ENCODE assay signal across 20 cellular contexts in the genomic region with DNA sequence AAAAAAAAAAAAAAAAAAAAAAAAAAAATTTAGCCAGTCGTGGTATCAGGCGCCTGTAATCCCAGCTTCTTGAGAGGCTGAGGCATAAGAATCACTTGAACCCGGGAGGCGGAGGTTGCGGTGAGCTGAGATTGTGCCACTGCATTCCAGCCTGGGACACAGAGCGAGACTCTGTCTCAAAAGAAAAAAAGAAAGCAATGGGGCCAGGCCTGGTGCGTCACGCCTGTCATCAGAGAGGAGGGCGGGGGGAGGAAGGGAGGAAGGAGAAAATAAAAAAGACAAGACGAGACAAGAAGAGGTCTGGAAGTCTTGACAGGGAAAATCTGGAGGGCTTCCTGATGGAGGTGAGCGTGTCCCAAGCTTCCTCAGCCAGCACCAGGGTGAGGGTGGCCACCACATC. TPM values are rescaled to one million over a fixed set of nuclear protein-coding genes. Genes with fewer than 3 reads are reported as not detected.
DNase-seq lines count a peak whose midpoint lies in the region; ATAC-seq, FAIRE-seq and TF ChIP-seq lines count a peak whose summit lies in the region.
"Had no signal": no experiment of that assay in that cellular context is flagged by ENCODE, and none has a peak within 500 bp of the region (broad histone marks: within the 10 kb centered on the region; RNA-seq: fewer than 3 reads in every experiment).

No MANE protein-coding gene starts in this region.

- CTCF ChIA-PET in A549 (lab: Yijun Ruan, JAX): no interaction called here

- H3F3A ChIP-seq in neural progenitor cell (ENCODE audit: low read depth): peaks cover 63% of the 10 kb centered on the region

- TF ChIP-seq POLR2A in A549 (IDR thresholded peaks at IDR 0.05; ENCODE audit: low read length) (no peak), H54 (IDR thresholded peaks at IDR 0.05; ENCODE audit: low read depth, low read length) (no peak)

- H3K27me3 Mint-ChIP-seq in neural progenitor cell (ENCODE audit: insufficient read depth, low read depth): peaks cover 7% of the 10 kb centered on the region

- POLR2A ChIA-PET in A549 (lab: Yijun Ruan, JAX): no interaction called here

- no peak overlapping the region for H2AFZ ChIP-seq in neural progenitor cell (replicated peaks)

- no peak for ATAC-seq in A549
- ATAC-seq: Right ventricle myocardium inferior had no signal

- H3K27ac Mint-ChIP-seq in neural progenitor cell: peak overlapping the region; percentile 93
- H3K27ac Mint-ChIP-seq: HFFc6 had no signal

- no peak for TF ChIP-seq RAD21 in A549 (conservative IDR thresholded peaks at IDR 0.05 in 1 of 2, IDR thresholded peaks at IDR 0.05 in 1 of 2)

- H3K9ac ChIP-seq in neural progenitor cell: no peak overlapping the region
- H3K9ac ChIP-seq: BLaER1 treated with 17β-estradiol and CSF1 and Interleukin-3, amounts not matched to agents 10 nM and 100 nM had no signal

- no peaks in the 10 kb centered on the region for H4K20me1 ChIP-seq in neural progenitor cell (ENCODE audit: low read depth)

- TF ChIP-seq CTCF in A549 (IDR thresholded peaks at IDR 0.05) (no peak), neural progenitor cell (IDR thresholded peaks at IDR 0.05) (no peak), D721Med (IDR thresholded peaks at IDR 0.05; ENCODE audit: insufficient read depth, missing control alignments) (no peak)

- no peak for TF ChIP-seq EP300 in A549 (IDR thresholded peaks at IDR 0.05)

- no peaks in the 10 kb centered on the region for H3K36me3 Mint-ChIP-seq in neural progenitor cell

- WGBS in A549 (ENCODE audit: missing lambda C conversion rate): 53% methylated on average over 11 of the region's 11 CpGs
- WGBS in ectodermal cell, 2 experiments: 41 to 50% methylated on average over 11 of the region's 11 CpGs

- peak overlapping the region; percentile 79 for H3K4me3 Mint-ChIP-seq in neural progenitor cell
- H3K4me3 Mint-ChIP-seq: HFFc6 had no signal

- H3K4me1 ChIP-seq in A549: no peaks in the 10 kb centered on the region
- H3K4me1 ChIP-seq in ectodermal cell (ENCODE audit: control insufficient read depth, insufficient read depth, low read length): peaks cover 49% of the 10 kb centered on the region
- peaks cover 61% of the 10 kb centered on the region for H3K4me1 ChIP-seq in neural progenitor cell
- H3K4me1 ChIP-seq in effector memory CD4-positive, alpha-beta T cell (ENCODE audit: control insufficient read depth, insufficient read depth, low read length, poor library complexity, severe bottlenecking): no peaks in the 10 kb centered on the region
- H3K4me1 ChIP-seq: Peyer's patch had no signal

- no peak for FAIRE-seq in A549 (lab: Jason Lieb, UNC)
- no peak for FAIRE-seq in D721Med (lab: Jason Lieb, UNC)
- no peak for FAIRE-seq in H54 (lab: Jason Lieb, UNC)
- FAIRE-seq: GM12891 had no signal

- DNase-seq in A549 (ENCODE audit: low read depth in 1 of 2, low spot score in 1 of 2): no peak
- DNase-seq in M059J (ENCODE audit: low read depth): peak; percentile 21
- peak; percentile 23 for DNase-seq in neural progenitor cell (ENCODE audit: low spot score)
- no peak for DNase-seq in D721Med (ENCODE audit: insufficient read length, low spot score)
- DNase-seq in H54 (ENCODE audit: insufficient read length, low spot score): no peak
- no peak for DNase-seq in amniotic stem cell (lab: John Stamatoyannopoulos, UW)
- DNase-seq in effector memory CD4-positive, alpha-beta T cell: no peak
- DNase-seq: DND-41, GF-D8, GOT3, HFFc6, MM.1S, NCI-H1105, NCI-H2227 treated with DMSO at 0.1 percent for 48 hours, Peyer's patch had no signal

- no peaks in the 10 kb centered on the region for H3K79me2 ChIP-seq in neural progenitor cell (ENCODE audit: low read depth)

- H3K9me3 Mint-ChIP-seq in neural progenitor cell: no peaks in the 10 kb centered on the region
- H3K9me3 Mint-ChIP-seq: HFFc6 had no signal

- H3K9me3 ChIP-seq in A549 (no peaks in the 10 kb centered on the region), ectodermal cell (ENCODE audit: control insufficient read depth, low read length) (no peaks in the 10 kb centered on the region), neural progenitor cell (ENCODE audit: low read depth) (no peaks in the 10 kb centered on the region)
- H3K9me3 ChIP-seq in effector memory CD4-positive, alpha-beta T cell (ENCODE audit: control insufficient read depth, low read length): no peaks in the 10 kb centered on the region
- H3K9me3 ChIP-seq: BLaER1 treated with 17β-estradiol and CSF1 and Interleukin-3, amounts not matched to agents 10 nM and 100 nM had no signal

- H3K27ac ChIP-seq in A549: no peak overlapping the region
- H3K27ac ChIP-seq in ectodermal cell (ENCODE audit: insufficient read depth, low read depth, low read length, poor library complexity, severe bottlenecking): peak overlapping the region; percentile 83
- H3K27ac ChIP-seq in neural progenitor cell: peak overlapping the region; percentile 80
- no peak overlapping the region for H3K27ac ChIP-seq in effector memory CD4-positive, alpha-beta T cell (ENCODE audit: insufficient read depth, low read length, poor library complexity, severe bottlenecking)
- H3K27ac ChIP-seq: BLaER1 treated with 17β-estradiol and CSF1 and Interleukin-3, amounts not matched to agents 10 nM and 100 nM; Peyer's patch had no signal

- no peaks in the 10 kb centered on the region for H3K27me3 ChIP-seq in ectodermal cell (ENCODE audit: control insufficient read depth, insufficient read depth, low read length, poor library complexity, severe bottlenecking)
- H3K27me3 ChIP-seq in neural progenitor cell: peaks cover under 1% of the 10 kb centered on the region
- peaks cover 5% of the 10 kb centered on the region for H3K27me3 ChIP-seq in effector memory CD4-positive, alpha-beta T cell (replicated peaks; ENCODE audit: control insufficient read depth, insufficient read depth, low read length, poor library complexity, severe bottlenecking)

- H3K4me3 ChIP-seq in A549 (no peak overlapping the region), ectodermal cell (ENCODE audit: insufficient read depth, low read depth, low read length) (no peak overlapping the region), neural progenitor cell (no peak overlapping the region)
- no peak overlapping the region for H3K4me3 ChIP-seq in effector memory CD4-positive, alpha-beta T cell (ENCODE audit: insufficient read depth, low read depth, low read length, poor library complexity, severe bottlenecking)
- H3K4me3 ChIP-seq: BLaER1 treated with 17β-estradiol and CSF1 and Interleukin-3, amounts not matched to agents 10 nM and 100 nM; Peyer's patch had no signal

- no peaks in the 10 kb centered on the region for H3K36me3 ChIP-seq in ectodermal cell (ENCODE audit: control insufficient read depth, insufficient read depth, low read length)
- H3K36me3 ChIP-seq in neural progenitor cell: no peaks in the 10 kb centered on the region
- H3K36me3 ChIP-seq in effector memory CD4-positive, alpha-beta T cell (ENCODE audit: control insufficient read depth, insufficient read depth, low read length): no peaks in the 10 kb centered on the region
- H3K36me3 ChIP-seq: BLaER1 treated with 17β-estradiol and CSF1 and Interleukin-3, amounts not matched to agents 10 nM and 100 nM; Peyer's patch had no signal

- H3K4me1 Mint-ChIP-seq in neural progenitor cell: peaks cover 72% of the 10 kb centered on the region

- H3K4me2 ChIP-seq in A549: no peak overlapping the region
- H3K4me2 ChIP-seq in neural progenitor cell: peak overlapping the region; percentile 68
- H3K4me2 ChIP-seq: BLaER1 treated with 17β-estradiol and CSF1 and Interleukin-3, amounts not matched to agents 10 nM and 100 nM had no signal

TF ChIP-seq in A549, 52 proteins besides CTCF, POLR2A, EP300 and RAD21:
- TF ChIP-seq ZFP36 (IDR thresholded peaks at IDR 0.05; ENCODE audit: borderline replicate concordance, partially characterized antibody) (peak; percentile 40), KDM5A (IDR thresholded peaks at IDR 0.05) (no peak)

RNA-seq across cellular contexts. Expression of gene PTPRS, which starts 54.9 kb away (rescaled TPM):
- polyA plus RNA-seq in A549 (2011; rRNA removed) (22.3 and 25.0 TPM in 2 replicates), A549 (2017; fragmentation: RNase III; extraction: RNeasy Plus Mini Kit Qiagen cat#74134 plus additional on column Dnase treatment) (38.8 to 44.7 TPM (median 41.6 TPM) in 3 replicates)
- 41.9 and 53.1 TPM in 2 replicates for polyA plus RNA-seq in A549 (2012; cell fraction: cytosol; rRNA removed)
- 114 and 145 TPM in 2 replicates for polyA plus RNA-seq in A549 (2012; cell fraction: nucleus; rRNA removed)
- polyA minus RNA-seq in A549 (2011; rRNA and poly(A)+ RNA removed): 98.8 and 140 TPM in 2 replicates
- 37.8 and 96.6 TPM in 2 replicates for total RNA-seq in M059J (2014; rRNA removed; shearing (Covaris generic))
- polyA plus RNA-seq in ectodermal cell (2013, experiment 1 of 4): 246 TPM
- polyA plus RNA-seq in ectodermal cell (2013, experiment 2 of 4): 277 TPM
- 179 TPM for polyA plus RNA-seq in ectodermal cell (2013, experiment 3 of 4)
- 204 TPM for polyA plus RNA-seq in ectodermal cell (2013, experiment 4 of 4)
- 167 and 403 TPM in 2 replicates for total RNA-seq in neural progenitor cell (ENCODE audit: low replicate concordance)

RNA-seq across cellular contexts. Expression of gene ZNRF4, which starts 59.7 kb away (rescaled TPM):
- polyA plus RNA-seq in A549 (2011; rRNA removed) (not detected in 2 replicates), A549 (2017; fragmentation: RNase III; extraction: RNeasy Plus Mini Kit Qiagen cat#74134 plus additional on column Dnase treatment) (not detected in 3 replicates)
- polyA plus RNA-seq in A549 (2012; cell fraction: cytosol; rRNA removed): not detected in 2 replicates
- polyA plus RNA-seq in A549 (2012; cell fraction: nucleus; rRNA removed): 0.06 TPM in 1 of 2 replicates, not detected in the other
- not detected in 2 replicates for polyA minus RNA-seq in A549 (2011; rRNA and poly(A)+ RNA removed)
- total RNA-seq in M059J (2014; rRNA removed; shearing (Covaris generic)): not detected in 2 replicates
- not detected for polyA plus RNA-seq in ectodermal cell (2013, experiment 1 of 4)
- not detected for polyA plus RNA-seq in ectodermal cell (2013, experiment 2 of 4)
- polyA plus RNA-seq in ectodermal cell (2013, experiment 3 of 4): not detected
- polyA plus RNA-seq in ectodermal cell (2013, experiment 4 of 4): not detected
- not detected in 2 replicates for total RNA-seq in neural progenitor cell (ENCODE audit: low replicate concordance)
- total RNA-seq: A172, HFFc6, Peyer's patch, Right ventricle myocardium inferior had no signal

Comparison
In these comparisons a context has a peak if more than half of its experiments do, and no peak if none do; other contexts are left out.
1. DNase-seq: peak in M059J (single experiment) and neural progenitor cell (single experiment); none in A549 (0 of 2), D721Med (single experiment), H54 (single experiment), amniotic stem cell (single experiment) and effector memory CD4-positive, alpha-beta T cell (0 of 3).
2. H3K27ac ChIP-seq: peak in ectodermal cell (single experiment) and neural progenitor cell (single experiment); none in A549 (0 of 2) and effector memory CD4-positive, alpha-beta T cell (single experiment).